8 cellular contexts compared by ENCODE assay signal in genomic region chr1:26787706-26788514, GRCh38. TPM values are rescaled to one million over a fixed set of nuclear protein-coding genes. Genes with fewer than 3 reads are reported as not detected.
DNase-seq lines count a peak whose midpoint lies in the region; ATAC-seq and TF ChIP-seq lines count a peak whose summit lies in the region.

Gene PIGV, plus strand, starts transcription at chr1:26787950. Its CDS starts 2,866 bp downstream, at chr1:26790816.

- peak within 1 kb of the TSS; percentile 96 for H4K5ac ChIP-seq in mesendoderm (ENCODE audit: low read length)

- H3K4me1 Mint-ChIP-seq in CD8-positive, alpha-beta T cell (ENCODE audit: low read depth), result peaks cover 78% of the 10 kb centered on the region

- POLR2A ChIA-PET in CD8-positive, alpha-beta T cell (lab: Charles Lee), result interaction anchor here (0.6 to 9.6 kb wide), 24 partner anchors 10 to 478 kb away, joined by 3 to 224 read pairs (median 4); partner anchors contain the start of genes ARID1A, GPATCH3, GPN2 and NUDC

- peak; percentile 80 to 96 (median 87) for DNase-seq in CD8-positive, alpha-beta T cell
- DNase-seq in HPDE6-E6E7 (ENCODE audit: extremely low spot score) (peak; percentile 79), NK-92 (lab: John Stamatoyannopoulos, UW; ENCODE audit: unreplicated experiment) (peak; percentile 45), mesendoderm (peak; percentile 93)
- DNase-seq in activated CD8-positive, alpha-beta memory T cell treated with anti-CD3 and anti-CD28 coated beads for 24 hours, result peak; percentile 97
- peak; percentile 61 to 79 (median 78) for DNase-seq in effector memory CD4-positive, alpha-beta T cell
- DNase-seq in stimulated activated CD8-positive, alpha-beta memory T cell treated with anti-CD3 and anti-CD28 coated beads, Interleukin-15, amount 100 ng/mL, for 1 hour (ENCODE audit: low read depth), result peak; percentile 69

- peak within 1 kb of the TSS; percentile 97 for H3K4ac ChIP-seq in mesendoderm (ENCODE audit: low read depth, low read length)

- peak within 1 kb of the TSS; percentile 8 for H2BK120ac ChIP-seq in mesendoderm (ENCODE audit: low read depth, low read length)

- CTCF ChIA-PET in CD8-positive, alpha-beta T cell (lab: Charles Lee), result interaction anchor here (0.8 to 17.3 kb wide), 37 partner anchors 7 to 288 kb away, joined by 3 to 439 read pairs (median 6); partner anchors contain the start of genes ARID1A and GPATCH3

- peak within 1 kb of the TSS; percentile 99 for H3K4me3 Mint-ChIP-seq in CD8-positive, alpha-beta T cell

- H3K4me2 ChIP-seq in mesendoderm (ENCODE audit: low read length), result peak within 1 kb of the TSS; percentile 84

- peak within 1 kb of the TSS; percentile 94 for H3K56ac ChIP-seq in mesendoderm (ENCODE audit: low read length)

- no peaks in the 10 kb centered on the region for H3K27me3 ChIP-seq in CD8-positive, alpha-beta T cell (ENCODE audit: insufficient read depth, low read length)
- no peaks in the 10 kb centered on the region for H3K27me3 ChIP-seq in effector memory CD4-positive, alpha-beta T cell (replicated peaks; ENCODE audit: control insufficient read depth, insufficient read depth, low read length, poor library complexity, severe bottlenecking)
- no peaks in the 10 kb centered on the region for H3K27me3 ChIP-seq in mesendoderm (ENCODE audit: insufficient read depth, low read length, poor library complexity)

- H3K4me3 ChIP-seq in CD8-positive, alpha-beta T cell (ENCODE audit: low read depth, low read length), result peak within 1 kb of the TSS; percentile 91
- peak within 1 kb of the TSS; percentile 82 for H3K4me3 ChIP-seq in effector memory CD4-positive, alpha-beta T cell (ENCODE audit: insufficient read depth, low read depth, low read length, poor library complexity, severe bottlenecking)
- peak within 1 kb of the TSS; percentile 71 for H3K4me3 ChIP-seq in mesendoderm (ENCODE audit: low read length)

- intact Hi-C loops in CD8-positive, alpha-beta T cell (cut with DNase I, micrococcal nuclease), result loop anchor here (1.0 to 5.0 kb wide), 6 partner anchors 43 to 1764 kb away; partner anchors contain the start of gene TRNAU1AP (in 1 of the 2)

- no peaks in the 10 kb centered on the region for H3K27me3 Mint-ChIP-seq in CD8-positive, alpha-beta T cell (ENCODE audit: low read depth)

- peak within 1 kb of the TSS; percentile 30 for H4K8ac ChIP-seq in mesendoderm (ENCODE audit: low read depth, low read length)

- peak; percentile 68 for ATAC-seq in CD8-positive, alpha-beta T cell
- ATAC-seq in GM19455 (IDR thresholded peaks at IDR 0.05; ENCODE audit: unreplicated experiment), result peak; percentile 66

- peaks cover 52% of the 10 kb centered on the region for H3K4me1 ChIP-seq in CD8-positive, alpha-beta T cell (ENCODE audit: insufficient read depth, low read length)
- H3K4me1 ChIP-seq in effector memory CD4-positive, alpha-beta T cell (ENCODE audit: control insufficient read depth, insufficient read depth, low read length, poor library complexity, severe bottlenecking), result peaks cover 37% of the 10 kb centered on the region
- H3K4me1 ChIP-seq in mesendoderm (ENCODE audit: control insufficient read depth, low read depth, low read length), result peaks cover 16% of the 10 kb centered on the region

- no peak for TF ChIP-seq CTCF in CD8-positive, alpha-beta T cell (IDR thresholded peaks at IDR 0.05)

- H2AK5ac ChIP-seq in mesendoderm (ENCODE audit: low read length), result peak within 1 kb of the TSS; percentile 84

- no CpG with 5 or more reads among the region's 63 CpGs for WGBS in mesendoderm (ENCODE audit: extremely low coverage, insufficient coverage, low lambda C conversion rate)

- H2BK5ac ChIP-seq in mesendoderm (ENCODE audit: low read length), result peak within 1 kb of the TSS; percentile 90

- no peaks in the 10 kb centered on the region for H3K9me3 Mint-ChIP-seq in CD8-positive, alpha-beta T cell

- H3K36me3 ChIP-seq in CD8-positive, alpha-beta T cell (ENCODE audit: insufficient read depth, low read length), result no peaks in the 10 kb centered on the region
- H3K36me3 ChIP-seq in effector memory CD4-positive, alpha-beta T cell (ENCODE audit: control insufficient read depth, insufficient read depth, low read length), result no peaks in the 10 kb centered on the region
- no peaks in the 10 kb centered on the region for H3K36me3 ChIP-seq in mesendoderm (ENCODE audit: control insufficient read depth, insufficient read depth, low read length)

- H3K9me3 ChIP-seq in CD8-positive, alpha-beta T cell (ENCODE audit: low read length), result no peaks in the 10 kb centered on the region
- H3K9me3 ChIP-seq in effector memory CD4-positive, alpha-beta T cell (ENCODE audit: control insufficient read depth, low read length), result no peaks in the 10 kb centered on the region

- H3K18ac ChIP-seq in mesendoderm (ENCODE audit: low read length), result peak within 1 kb of the TSS; percentile 75

- H2BK15ac ChIP-seq in mesendoderm (replicated peaks; ENCODE audit: low read depth), result no peak within 1 kb of the TSS

- peak within 1 kb of the TSS; percentile 98 for H3K23ac ChIP-seq in mesendoderm (ENCODE audit: low read length)

- peaks cover 2% of the 10 kb centered on the region for H3K79me1 ChIP-seq in mesendoderm (ENCODE audit: low read length)

- H3K27ac ChIP-seq in CD8-positive, alpha-beta T cell (ENCODE audit: low read depth, low read length), result peak within 1 kb of the TSS; percentile 81
- H3K27ac ChIP-seq in effector memory CD4-positive, alpha-beta T cell (ENCODE audit: insufficient read depth, low read length, poor library complexity, severe bottlenecking), result peak within 1 kb of the TSS; percentile 98
- peak within 1 kb of the TSS; percentile 96 for H3K27ac ChIP-seq in mesendoderm (ENCODE audit: low read depth, low read length)

- H3K79me2 ChIP-seq in mesendoderm (ENCODE audit: control insufficient read depth, insufficient read depth, low read length), result no peaks in the 10 kb centered on the region

- H3K9ac ChIP-seq in mesendoderm (ENCODE audit: low read length), result peak within 1 kb of the TSS; percentile 84

- H3K36me3 Mint-ChIP-seq in CD8-positive, alpha-beta T cell, result peaks cover 25% of the 10 kb centered on the region

- peak within 1 kb of the TSS; percentile 100 for H3K27ac Mint-ChIP-seq in CD8-positive, alpha-beta T cell

RNA-seq across cellular contexts. Expression of gene PIGV, which starts in this region (rescaled TPM):
- total RNA-seq in CD8-positive, alpha-beta T cell, result 10 to 100 TPM in 1 of 2 experiments, 1 to 10 TPM in 1; 9.5 to 12.7 TPM
- 3.6 TPM for polyA plus RNA-seq in mesendoderm (2013, experiment 1 of 2)
- polyA plus RNA-seq in mesendoderm (2013, experiment 2 of 2), result 3.5 TPM

Comparison
In these comparisons a context has a peak if more than half of its experiments do, and no peak if none do; other contexts are left out.
1. Peak in every context shown above with its lines: DNase-seq, ATAC-seq, H3K4me3 ChIP-seq and H3K27ac ChIP-seq.
2. DNase-seq: peak in every context shown above with its lines; median percentile 97 in activated CD8-positive, alpha-beta memory T cell treated with anti-CD3 and anti-CD28 coated beads for 24 hours; 93 in mesendoderm; 87 in CD8-positive, alpha-beta T cell; 79 in HPDE6-E6E7; 78 in effector memory CD4-positive, alpha-beta T cell; 69 in stimulated activated CD8-positive, alpha-beta memory T cell treated with anti-CD3 and anti-CD28 coated beads, Interleukin-15, amount 100 ng/mL, for 1 hour; 45 in NK-92.